8 cellular contexts compared by ENCODE assay signal in genomic region chr6:52664185-52664990, GRCh38. TPM values are rescaled to one million over a fixed set of nuclear protein-coding genes. Genes with fewer than 3 reads are reported as not detected.
DNase-seq lines count a peak whose midpoint lies in the region; ATAC-seq and TF ChIP-seq lines count a peak whose summit lies in the region.

No MANE protein-coding gene starts in this region.

- no peak for TF ChIP-seq EP300 in stomach (IDR thresholded peaks at IDR 0.05)

- H3F3A ChIP-seq in PC-9 (ENCODE audit: insufficient read depth, low read depth) = 0 out of 2 replicates have a peak, but pooled peaks cover 6% of the 10 kb centered on the region

- H3K4me1 Mint-ChIP-seq in activated T-helper 17 cell treated with anti-CD3 and anti-CD28 coated beads, Interleukin-2, amount 50 U/mL, for 72 hours = no peaks in the 10 kb centered on the region
- H3K4me1 Mint-ChIP-seq in naive thymus-derived CD8-positive, alpha-beta T cell = no peaks in the 10 kb centered on the region

- H3K4me2 ChIP-seq in PC-9 = peak overlapping the region; percentile 96

- H3K9me3 ChIP-seq in PC-9 (ENCODE audit: insufficient read depth, low read depth) (no peaks in the 10 kb centered on the region), stomach (no peaks in the 10 kb centered on the region)

- peak; percentile 97 for DNase-seq in EH (ENCODE audit: low read depth)
- peak; percentile 73 for DNase-seq in KG1 (lab: John Stamatoyannopoulos, UW)
- DNase-seq in PC-9 = peak; percentile 77 to 86
- peak; percentile 98 for DNase-seq in fibroblast of the aortic adventitia (ENCODE audit: low read depth)
- DNase-seq in naive thymus-derived CD8-positive, alpha-beta T cell = peak in 9 of 10 donors; percentile 14 to 67 (median 38)
- peak; percentile 94 for DNase-seq in stomach

- H3K36me3 ChIP-seq in PC-9 (ENCODE audit: low read depth) (no peaks in the 10 kb centered on the region), stomach (no peaks in the 10 kb centered on the region)

- 1 to 5% (median 1%) methylated on average over 29 to 53 of the region's 53 CpGs for WGBS in stomach, 5 donors

- POLR2A ChIA-PET in PC-9 (lab: Charles Lee; ENCODE audit: unreplicated experiment) = no interaction called here
- POLR2A ChIA-PET in naive thymus-derived CD8-positive, alpha-beta T cell (lab: Charles Lee) = interaction anchor here (0.8 kb wide), 1 partner anchor 88 kb away, joined by 3 read pairs; no protein-coding TSS in a partner anchor

- H3K27me3 ChIP-seq in PC-9 (ENCODE audit: insufficient read depth, low read depth) (no peaks in the 10 kb centered on the region), stomach (no peaks in the 10 kb centered on the region)

- no peaks in the 10 kb centered on the region for H3K9me2 ChIP-seq in PC-9 (ENCODE audit: insufficient read depth)

- H3K4me3 Mint-ChIP-seq in activated T-helper 17 cell treated with anti-CD3 and anti-CD28 coated beads, Interleukin-2, amount 50 U/mL, for 72 hours = no peak overlapping the region
- no peak overlapping the region for H3K4me3 Mint-ChIP-seq in naive thymus-derived CD8-positive, alpha-beta T cell

- no peaks in the 10 kb centered on the region for H3K36me3 Mint-ChIP-seq in activated T-helper 17 cell treated with anti-CD3 and anti-CD28 coated beads, Interleukin-2, amount 50 U/mL, for 72 hours (ENCODE audit: low read depth)
- no peaks in the 10 kb centered on the region for H3K36me3 Mint-ChIP-seq in naive thymus-derived CD8-positive, alpha-beta T cell

- BruUV-seq in PC-9 (replicated peaks; lab: Mats Ljungman, UMichigan) = TSS peak; percentile 69

- H3K9me3 Mint-ChIP-seq in activated T-helper 17 cell treated with anti-CD3 and anti-CD28 coated beads, Interleukin-2, amount 50 U/mL, for 72 hours = no peaks in the 10 kb centered on the region
- H3K9me3 Mint-ChIP-seq in naive thymus-derived CD8-positive, alpha-beta T cell = no peaks in the 10 kb centered on the region

- peak overlapping the region; percentile 87 for H3K4me3 ChIP-seq in PC-9
- H3K4me3 ChIP-seq in fibroblast of the aortic adventitia (ENCODE audit: low read depth, low read length) = peak overlapping the region; percentile 80
- peak overlapping the region; percentile 62 to 86 (median 74) for H3K4me3 ChIP-seq in stomach

- H3K27ac ChIP-seq in PC-9 (no peak overlapping the region), stomach (peak overlapping the region; percentile 78 to 89 (median 81))

- no peaks in the 10 kb centered on the region for H3K79me2 ChIP-seq in PC-9 (ENCODE audit: low read depth)

- ATAC-seq in GM21825 (IDR thresholded peaks at IDR 0.05; ENCODE audit: unreplicated experiment) = peak; percentile 84
- ATAC-seq in activated T-helper 17 cell treated with anti-CD3 and anti-CD28 coated beads, Interleukin-2, amount 50 U/mL, for 72 hours (replicated peaks) = peak; percentile 97
- peak; percentile 76 to 82 for ATAC-seq in naive thymus-derived CD8-positive, alpha-beta T cell

- no peaks in the 10 kb centered on the region for H4K20me1 ChIP-seq in PC-9 (ENCODE audit: insufficient read depth)

- H3K27me3 Mint-ChIP-seq in activated T-helper 17 cell treated with anti-CD3 and anti-CD28 coated beads, Interleukin-2, amount 50 U/mL, for 72 hours = no peaks in the 10 kb centered on the region
- H3K27me3 Mint-ChIP-seq in naive thymus-derived CD8-positive, alpha-beta T cell = no peaks in the 10 kb centered on the region

- TF ChIP-seq CTCF in PC-9 (conservative IDR thresholded peaks at IDR 0.05) = no peak
- TF ChIP-seq CTCF in fibroblast of the aortic adventitia (IDR thresholded peaks at IDR 0.05; ENCODE audit: insufficient read depth, low read length) = no peak
- TF ChIP-seq CTCF in stomach (IDR thresholded peaks at IDR 0.05) = no peak

- peaks cover 3% of the 10 kb centered on the region; the same call in 1 of the 2 replicates for H3K4me1 ChIP-seq in PC-9 (replicated peaks; ENCODE audit: insufficient read depth)
- peaks cover 0 to 33% (median 24%) of the 10 kb centered on the region in 4 donors for H3K4me1 ChIP-seq in stomach

- H3K27ac Mint-ChIP-seq in activated T-helper 17 cell treated with anti-CD3 and anti-CD28 coated beads, Interleukin-2, amount 50 U/mL, for 72 hours = no peak overlapping the region
- no peak overlapping the region for H3K27ac Mint-ChIP-seq in naive thymus-derived CD8-positive, alpha-beta T cell

- intact Hi-C loops in PC-9 (cut with micrococcal nuclease; ENCODE audit: unreplicated experiment) = loop anchor here (1.0 to 5.0 kb wide), 3 partner anchors 87 to 377 kb away; partner anchors contain the start of gene TRAM2
- intact Hi-C loops in stomach (cut with DNase I; ENCODE audit: low total_unique reads) = no loop called here

- peak in 2 of 4 donors; percentile 39 to 94 for TF ChIP-seq POLR2A in stomach (IDR thresholded peaks at IDR 0.05)

- CTCF ChIA-PET in PC-9 (lab: Charles Lee) = interaction anchor here (0.6 kb wide), 1 partner anchor 247 kb away, joined by 3 read pairs; no protein-coding TSS in a partner anchor

- peak overlapping the region; percentile 94 for H2AFZ ChIP-seq in PC-9

RNA-seq across cellular contexts. Expression of gene TMEM14A, which starts 6.5 kb away (rescaled TPM):
- total RNA-seq in PC-9 (2021) = 48.9 and 75.2 TPM in 2 replicates
- total RNA-seq in activated T-helper 17 cell treated with anti-CD3 and anti-CD28 coated beads, Interleukin-2, amount 50 U/mL, for 72 hours = 10 to 100 TPM; 14.1 to 20.3 TPM
- total RNA-seq in fibroblast of the aortic adventitia (ENCODE audit: low replicate concordance) = 16.3 and 60.1 TPM in 2 replicates
- total RNA-seq in naive thymus-derived CD8-positive, alpha-beta T cell = 1 to 10 TPM; 7.3 to 8.3 TPM
- 10 to 100 TPM; 22.4 to 36.0 (median 32.7) TPM for polyA plus RNA-seq in naive thymus-derived CD8-positive, alpha-beta T cell
- 10 to 100 TPM in 4 of 5 donors, not detected in 1; 10.7 to 29.9 (median 20.8) TPM for total RNA-seq in stomach
- polyA plus RNA-seq in stomach = 10 to 100 TPM; 23.2 to 29.4 (median 29.3) TPM

Comparison
In these comparisons a context has a peak if more than half of its experiments do, and no peak if none do; other contexts are left out.
1. DNase-seq: peak in every context shown above with its lines; median percentile 98 in fibroblast of the aortic adventitia; 97 in EH; 94 in stomach; 82 in PC-9; 73 in KG1; 38 in naive thymus-derived CD8-positive, alpha-beta T cell.